ENCODE assay signal across 18 cellular contexts in genomic region chr3:50445919-50446318, GRCh38. TPM values are rescaled to one million over a fixed set of nuclear protein-coding genes. Genes with fewer than 3 reads are reported as not detected.
DNase-seq lines count a peak whose midpoint lies in the region; ATAC-seq and TF ChIP-seq lines count a peak whose summit lies in the region.
"Had no signal": no experiment of that assay in that cellular context is flagged by ENCODE, and none has a peak within 500 bp of the region (broad histone marks: within the 10 kb centered on the region; RNA-seq: fewer than 3 reads in every experiment).

No MANE protein-coding gene starts in this region.

- peak; percentile 29 for DNase-seq in COR-L47 (lab: John Stamatoyannopoulos, UW)
- DNase-seq in NCI-H146 treated with DMSO at 0.1 percent for 48 hours (lab: John Stamatoyannopoulos, UW; ENCODE audit: unreplicated experiment): peak; percentile 64
- DNase-seq in NCI-H774 (lab: John Stamatoyannopoulos, UW): peak; percentile 71
- peak; percentile 75 to 84 (median 81) for DNase-seq in right lobe of liver
- DNase-seq in activated CD4-positive, alpha-beta T cell treated with anti-CD3 and anti-CD28 coated beads for 1 hour: no peak
- DNase-seq in dedifferentiated amniotic fluid mesenchymal stem cell (ENCODE audit: extremely low spot score): no peak
- DNase-seq: ACHN; activated CD4-positive, alpha-beta T cell treated with anti-CD3 and anti-CD28 coated beads for 36 hours; activated gamma-delta T cell treated with Interleukin-2 at 50 U/mL for 16 hours; aorta; CD4-positive, CD25-positive, alpha-beta regulatory T cell; NCI-H226; OCI-M1; stimulated activated CD4-positive, alpha-beta T cell treated with anti-CD3 and anti-CD28 coated beads, Interleukin-2, amount 100 ng/mL, for 24 hours had no signal

- no peak overlapping the region for H3K27ac ChIP-seq in right lobe of liver
- H3K27ac ChIP-seq: neutrophil had no signal

- no peaks in the 10 kb centered on the region for H3K36me3 ChIP-seq in right lobe of liver
- H3K36me3 ChIP-seq: neutrophil had no signal

- WGBS in right lobe of liver (ENCODE audit: insufficient coverage, low coverage, low lambda C conversion rate, missing lambda C conversion rate): 34% methylated on average over 4 of the region's 7 CpGs

- ATAC-seq in right lobe of liver (peak; percentile 91 to 94 (median 92)), HG03378 (IDR thresholded peaks at IDR 0.05; ENCODE audit: unreplicated experiment) (no peak), GM19023 (IDR thresholded peaks at IDR 0.05; ENCODE audit: unreplicated experiment) (no peak)
- ATAC-seq: activated CD4-positive, alpha-beta T cell treated with anti-CD3 and anti-CD28 coated beads for 36 hours; right cardiac atrium had no signal

- H3K27me3 ChIP-seq in right lobe of liver: no peaks in the 10 kb centered on the region

- H3K4me3 ChIP-seq in right lobe of liver: no peak overlapping the region

- no peaks in the 10 kb centered on the region for H3K9me3 ChIP-seq in right lobe of liver
- H3K9me3 ChIP-seq: neutrophil had no signal

- H3K4me1 ChIP-seq in right lobe of liver: peaks cover 0 to 24% (median 0%) of the 10 kb centered on the region in 4 donors

- TF ChIP-seq POLR2A in right lobe of liver (IDR thresholded peaks at IDR 0.05): no peak

- intact Hi-C loops in right lobe of liver (cut with DNase I): no loop called here

- TF ChIP-seq CTCF in right lobe of liver (IDR thresholded peaks at IDR 0.05): no peak

RNA-seq across cellular contexts. Expression of gene CACNA2D2, which starts 57.5 kb away (rescaled TPM):
- total RNA-seq in right lobe of liver: under 1 TPM in 5 of 6 experiments, not detected in 1; 0.06 to 0.39 (median 0.26) TPM

Comparison
In these comparisons a context has a peak if more than half of its experiments do, and no peak if none do; other contexts are left out.
1. DNase-seq: peak in COR-L47 (single experiment), NCI-H146 treated with DMSO at 0.1 percent for 48 hours (single experiment), NCI-H774 (single experiment) and right lobe of liver (3 of 3); none in activated CD4-positive, alpha-beta T cell treated with anti-CD3 and anti-CD28 coated beads for 1 hour (single experiment) and dedifferentiated amniotic fluid mesenchymal stem cell (single experiment).
2. ATAC-seq: peak in right lobe of liver (4 of 4); none in HG03378 (single experiment) and GM19023 (single experiment).